13 cellular contexts compared by ENCODE assay signal in genomic region chr19:38989066-38989605, GRCh38. TPM values are rescaled to one million over a fixed set of nuclear protein-coding genes. Genes with fewer than 3 reads are reported as not detected.
DNase-seq lines count a peak whose midpoint lies in the region; ATAC-seq and TF ChIP-seq lines count a peak whose summit lies in the region.
"Had no signal": no experiment of that assay in that cellular context is flagged by ENCODE, and none has a peak within 500 bp of the region (broad histone marks: within the 10 kb centered on the region; RNA-seq: fewer than 3 reads in every experiment).

No MANE protein-coding gene starts in this region.

- H3K27ac ChIP-seq in mesodermal cell (ENCODE audit: low read depth, low read length, severe bottlenecking): peak overlapping the region; percentile 37
- H3K27ac ChIP-seq: left lung had no signal

- WGBS in mesodermal cell (ENCODE audit: insufficient coverage in 2 of 2), 2 experiments: 19 to 33% methylated on average over 9 to 11 of the region's 12 CpGs

- no peak for TF ChIP-seq CTCF in mucosa of descending colon (IDR thresholded peaks at IDR 0.05)

- H3K9ac ChIP-seq in adipocyte (ENCODE audit: low read length): no peak overlapping the region

- ATAC-seq in mucosa of descending colon (no peak), HG02870 (IDR thresholded peaks at IDR 0.05; ENCODE audit: unreplicated experiment) (no peak), GM18867 (IDR thresholded peaks at IDR 0.05; ENCODE audit: unreplicated experiment) (no peak), HG03442 (IDR thresholded peaks at IDR 0.05; ENCODE audit: unreplicated experiment) (no peak)
- ATAC-seq: left lung; stimulated activated effector memory CD8-positive, alpha-beta T cell treated with anti-CD3 and anti-CD28 coated beads, Interleukin-12 subunit alpha, Interleukin-12 subunit beta, amount 100 ng/mL, for 72 hours had no signal

- intact Hi-C loops in mucosa of descending colon (cut with DNase I, micrococcal nuclease): no loop called here

- peaks cover 10% of the 10 kb centered on the region for H3K27me3 ChIP-seq in adipocyte (replicated peaks; ENCODE audit: control insufficient read depth, insufficient read depth, low read length)

- peak; percentile 57 for DNase-seq in DMS 273 treated with DMSO at 0.1 percent for 48 hours (lab: John Stamatoyannopoulos, UW)
- DNase-seq in M059J (ENCODE audit: low read depth): peak; percentile 78
- peak; percentile 76 for DNase-seq in adipocyte (ENCODE audit: low read depth)
- no peak for DNase-seq in mucosa of descending colon
- DNase-seq: activated effector memory CD4-positive, alpha-beta T cell treated with anti-CD3 and anti-CD28 coated beads, Interleukin-2, amount 50 U/mL, for 16 hours; GF-D8; left lung; NCI-H2081 treated with DMSO at 0.1 percent for 48 hours had no signal

- H3K4me1 ChIP-seq in adipocyte (ENCODE audit: control insufficient read depth, insufficient read depth, low read length): peaks cover 19% of the 10 kb centered on the region
- peaks cover 6% of the 10 kb centered on the region for H3K4me1 ChIP-seq in mesodermal cell (ENCODE audit: control insufficient read depth, insufficient read depth, low read length, poor library complexity, severe bottlenecking)
- H3K4me1 ChIP-seq in mucosa of descending colon (ENCODE audit: low read depth): no peaks in the 10 kb centered on the region
- H3K4me1 ChIP-seq: left lung had no signal

- H3K36me3 ChIP-seq in adipocyte (ENCODE audit: control insufficient read depth, insufficient read depth, low read length, severe bottlenecking): no peaks in the 10 kb centered on the region
- H3K36me3 ChIP-seq in mesodermal cell (ENCODE audit: control insufficient read depth, insufficient read depth, low read length): no peaks in the 10 kb centered on the region
- H3K36me3 ChIP-seq in mucosa of descending colon (ENCODE audit: low read depth): no peaks in the 10 kb centered on the region
- H3K36me3 ChIP-seq: left lung had no signal

- no peak overlapping the region for H3K4me3 ChIP-seq in adipocyte (ENCODE audit: low read length)
- H3K4me3 ChIP-seq in mesodermal cell (ENCODE audit: extremely low read depth, insufficient read depth, low read length, poor library complexity, severe bottlenecking): no peak overlapping the region
- no peak overlapping the region for H3K4me3 ChIP-seq in mucosa of descending colon
- H3K4me3 ChIP-seq: left lung had no signal

- H3K9me3 ChIP-seq in adipocyte (ENCODE audit: control insufficient read depth, low read length) (peaks cover 10% of the 10 kb centered on the region), mesodermal cell (ENCODE audit: control insufficient read depth, low read length) (no peaks in the 10 kb centered on the region), mucosa of descending colon (no peaks in the 10 kb centered on the region)
- H3K9me3 ChIP-seq: left lung had no signal

RNA-seq across cellular contexts. Expression of gene FBXO17, which starts 13.6 kb away (rescaled TPM):
- total RNA-seq in M059J (2014; rRNA removed; shearing (Covaris generic)): 10.8 and 15.3 TPM in 2 replicates
- polyA plus RNA-seq in mesodermal cell (2013, experiment 1 of 2): 24.3 TPM
- 21.7 TPM for polyA plus RNA-seq in mesodermal cell (2013, experiment 2 of 2)
- total RNA-seq in mucosa of descending colon: 10 to 100 TPM in 1 of 3 donors, 1 to 10 TPM in 2; 1.8 to 18.9 (median 1.9) TPM

RNA-seq across cellular contexts. Expression of gene FBXO27, which starts 43.2 kb away (rescaled TPM):
- 6.7 and 10.6 TPM in 2 replicates for total RNA-seq in M059J (2014; rRNA removed; shearing (Covaris generic))
- 2.9 TPM for polyA plus RNA-seq in mesodermal cell (2013, experiment 1 of 2)
- polyA plus RNA-seq in mesodermal cell (2013, experiment 2 of 2): 2.1 TPM
- 10 to 100 TPM in 1 of 3 donors, 1 to 10 TPM in 1, under 1 TPM in 1; 0.63 to 10.2 (median 1.5) TPM for total RNA-seq in mucosa of descending colon

RNA-seq across cellular contexts. Expression of gene MRPS12, which starts 58.4 kb away (rescaled TPM):
- 57.5 and 76.6 TPM in 2 replicates for total RNA-seq in M059J (2014; rRNA removed; shearing (Covaris generic))
- polyA plus RNA-seq in mesodermal cell (2013, experiment 1 of 2): 33.0 TPM
- polyA plus RNA-seq in mesodermal cell (2013, experiment 2 of 2): 27.8 TPM
- total RNA-seq in mucosa of descending colon: 10 to 100 TPM; 28.0 to 43.3 (median 41.2) TPM

RNA-seq across cellular contexts. Expression of gene SARS2, which starts 58.6 kb away (rescaled TPM):
- 15.4 and 20.2 TPM in 2 replicates for total RNA-seq in M059J (2014; rRNA removed; shearing (Covaris generic))
- 36.6 TPM for polyA plus RNA-seq in mesodermal cell (2013, experiment 1 of 2)
- polyA plus RNA-seq in mesodermal cell (2013, experiment 2 of 2): 24.6 TPM
- 10 to 100 TPM; 20.4 to 32.4 (median 21.8) TPM for total RNA-seq in mucosa of descending colon

Comparison
In these comparisons a context has a peak if more than half of its experiments do, and no peak if none do; other contexts are left out.
1. DNase-seq: peak in DMS 273 treated with DMSO at 0.1 percent for 48 hours (single experiment), M059J (single experiment) and adipocyte (single experiment); none in mucosa of descending colon (0 of 3).